In the genomic region with DNA sequence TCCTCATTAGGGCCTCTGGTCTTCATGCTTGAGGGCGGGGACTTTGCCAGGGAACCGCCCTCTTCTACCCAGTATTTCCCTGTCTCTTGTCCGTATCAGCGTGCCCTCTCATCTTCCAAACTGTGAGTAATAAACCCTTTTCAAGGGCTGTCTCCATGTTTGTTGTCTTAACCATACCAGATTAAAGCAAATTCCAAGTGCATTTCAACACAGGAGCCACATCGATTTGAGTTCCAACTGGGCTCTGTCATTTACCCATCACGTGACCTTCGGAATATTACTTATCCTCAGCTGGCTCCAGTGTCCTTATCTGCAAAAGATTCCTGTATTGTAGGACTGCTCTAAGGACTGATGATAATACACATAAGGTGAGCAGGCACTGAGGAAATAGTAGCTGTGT, we compare ENCODE assay signal across 22 cellular contexts. TPM values are rescaled to one million over a fixed set of nuclear protein-coding genes. Genes with fewer than 3 reads are reported as not detected.
DNase-seq lines count a peak whose midpoint lies in the region; ATAC-seq and TF ChIP-seq lines count a peak whose summit lies in the region.
"Had no signal": no experiment of that assay in that cellular context is flagged by ENCODE, and none has a peak within 500 bp of the region (broad histone marks: within the 10 kb centered on the region; RNA-seq: fewer than 3 reads in every experiment).

No MANE protein-coding gene starts in this region.

- no peak for ATAC-seq in GM19452 (IDR thresholded peaks at IDR 0.05; ENCODE audit: unreplicated experiment)
- ATAC-seq: A549 had no signal

- H3K4me1 Mint-ChIP-seq in progenitor cell of endocrine pancreas (ENCODE audit: low read depth), result peaks cover 13% of the 10 kb centered on the region
- H3K4me1 Mint-ChIP-seq: CD14-positive monocyte had no signal

- TF ChIP-seq CTCF in fibroblast of pulmonary artery (IDR thresholded peaks at IDR 0.05; ENCODE audit: low read length, missing control alignments) (no peak), progenitor cell of endocrine pancreas (IDR thresholded peaks at IDR 0.05; ENCODE audit: unreplicated experiment) (no peak)

- DNase-seq in EH (ENCODE audit: low read depth) (peak; percentile 10), amniotic epithelial cell (ENCODE audit: low read depth) (peak; percentile 12), fibroblast of pulmonary artery (ENCODE audit: low read depth) (peak; percentile 6), progenitor cell of endocrine pancreas (ENCODE audit: low spot score, unreplicated experiment) (no peak), NCI-H748 treated with DMSO at 0.1 percent for 48 hours (lab: John Stamatoyannopoulos, UW) (no peak), mesenteric fat pad (ENCODE audit: low spot score) (no peak)
- DNase-seq: DMS79, GOT3, MM.1S, NCI-H1048, NCI-H1417 treated with DMSO at 0.1 percent for 48 hours, NCI-H187, NCI-H2107, NCI-H2227 treated with DMSO at 0.1 percent for 48 hours, NCI-H510A, PC-9, RPMI8226, SHP77 had no signal

- no peak overlapping the region for H3K4me3 ChIP-seq in fibroblast of pulmonary artery (replicated peaks; ENCODE audit: low read depth, low read length)
- H3K4me3 ChIP-seq: A549, PC-9 had no signal

- no peaks in the 10 kb centered on the region for H3K36me3 Mint-ChIP-seq in progenitor cell of endocrine pancreas (ENCODE audit: insufficient read depth)
- H3K36me3 Mint-ChIP-seq: CD14-positive monocyte had no signal

- peaks cover 3% of the 10 kb centered on the region for H3K9me3 Mint-ChIP-seq in progenitor cell of endocrine pancreas (ENCODE audit: low read depth)

- H3K4me3 Mint-ChIP-seq in progenitor cell of endocrine pancreas (ENCODE audit: low read depth), result no peak overlapping the region
- H3K4me3 Mint-ChIP-seq: B cell, CD14-positive monocyte had no signal

- no peaks in the 10 kb centered on the region for H3K27me3 Mint-ChIP-seq in progenitor cell of endocrine pancreas
- H3K27me3 Mint-ChIP-seq: B cell had no signal

- peak overlapping the region; percentile 85 for H3K27ac Mint-ChIP-seq in progenitor cell of endocrine pancreas
- H3K27ac Mint-ChIP-seq: B cell had no signal

RNA-seq across cellular contexts. Expression of gene PHEX, which starts 6.4 kb away (rescaled TPM):
- total RNA-seq in progenitor cell of endocrine pancreas (0.48 and 0.71 TPM in 2 replicates), mesenteric fat pad (0.45 TPM)

Comparison
In these comparisons a context has a peak if more than half of its experiments do, and no peak if none do; other contexts are left out.
1. DNase-seq: peak in EH (single experiment), amniotic epithelial cell (single experiment) and fibroblast of pulmonary artery (single experiment); none in progenitor cell of endocrine pancreas (single experiment), NCI-H748 treated with DMSO at 0.1 percent for 48 hours (single experiment) and mesenteric fat pad (single experiment).